Comparison of ENCODE assay signal across 31 cellular contexts in genomic region chrX:134023851-134024281, GRCh38. TPM values are rescaled to one million over a fixed set of nuclear protein-coding genes. Genes with fewer than 3 reads are reported as not detected.
A peak's percentile ranks its signal among the peaks of the same experiment; 100 is the strongest.
DNase-seq lines count a peak whose midpoint lies in the region; ATAC-seq, FAIRE-seq and TF ChIP-seq lines count a peak whose summit lies in the region.
"Had no signal": no experiment of that assay in that cellular context is flagged by ENCODE, and none has a peak within 500 bp of the region (broad histone marks: within the 10 kb centered on the region; RNA-seq: fewer than 3 reads in every experiment).

No MANE protein-coding gene starts in this region.

- H4K91ac ChIP-seq in H9 (ENCODE audit: insufficient read length, low read depth, low read length) (no peak overlapping the region), mesenchymal stem cell (ENCODE audit: low read length) (no peak overlapping the region)

- H2BK120ac ChIP-seq in H9 (ENCODE audit: low read depth, low read length, poor library complexity, severe bottlenecking) (no peak overlapping the region), mesenchymal stem cell (ENCODE audit: low read depth, low read length) (no peak overlapping the region)

- H3K36me3 ChIP-seq in Loucy (ENCODE audit: insufficient read depth, low read length) (no peaks in the 10 kb centered on the region), mesenchymal stem cell (ENCODE audit: control insufficient read depth in 1 of 2, insufficient read depth in 2 of 2, low read depth in 1 of 2, low read length in 2 of 2) (no peaks in the 10 kb centered on the region), kidney (ENCODE audit: control insufficient read depth in 1 of 2, insufficient read depth in 2 of 2, low read length in 2 of 2) (no peaks in the 10 kb centered on the region), gastrocnemius medialis (no peaks in the 10 kb centered on the region)
- H3K36me3 ChIP-seq: gastroesophageal sphincter, MG63, ovary, SJSA1, upper lobe of left lung had no signal

- H3T11ph ChIP-seq in H9 (ENCODE audit: low read length), result no peak overlapping the region

- H3K79me2 ChIP-seq in H9 (ENCODE audit: insufficient read depth, low read length), result no peaks in the 10 kb centered on the region
- no peaks in the 10 kb centered on the region for H3K79me2 ChIP-seq in Loucy (ENCODE audit: insufficient read depth, low read length)

- H3K27ac ChIP-seq in H9 (ENCODE audit: insufficient read length, low read depth, low read length) (no peak overlapping the region), mesenchymal stem cell (ENCODE audit: low read length, poor library complexity, severe bottlenecking) (no peak overlapping the region), kidney (ENCODE audit: low read depth in 2 of 2, low read length in 2 of 2) (no peak overlapping the region), gastrocnemius medialis (no peak overlapping the region)
- H3K27ac ChIP-seq: gastroesophageal sphincter, ovary, SJSA1, skin epidermis, upper lobe of left lung had no signal

- intact Hi-C loops in kidney (cut with DNase I) (no loop called here), gastrocnemius medialis (cut with DNase I; ENCODE audit: low total_unique reads) (no loop called here)

- TF ChIP-seq CTCF in H9 (conservative IDR thresholded peaks at IDR 0.05) (no peak), Loucy (conservative IDR thresholded peaks at IDR 0.05; ENCODE audit: low read length) (no peak), kidney (IDR thresholded peaks at IDR 0.05; ENCODE audit: borderline replicate concordance, extremely low read depth, insufficient read depth) (no peak), gastrocnemius medialis (IDR thresholded peaks at IDR 0.05 in 4 of 5, conservative IDR thresholded peaks at IDR 0.05 in 1 of 5) (no peak)

- H3K23me2 ChIP-seq in H9 (ENCODE audit: insufficient read length, low read depth, low read length, poor library complexity, severe bottlenecking), result no peaks in the 10 kb centered on the region

- no peaks in the 10 kb centered on the region for H3K27me3 ChIP-seq in H9 (ENCODE audit: insufficient read depth, low read length)
- no peaks in the 10 kb centered on the region for H3K27me3 ChIP-seq in Loucy (ENCODE audit: insufficient read depth, low read length, poor library complexity, severe bottlenecking)
- peaks cover 0 to 8% of the 10 kb centered on the region in 2 experiments for H3K27me3 ChIP-seq in mesenchymal stem cell (ENCODE audit: control insufficient read depth in 1 of 2, insufficient read depth in 1 of 2, low read length in 2 of 2)
- H3K27me3 ChIP-seq in gastrocnemius medialis, result no peaks in the 10 kb centered on the region
- H3K27me3 ChIP-seq: gastroesophageal sphincter, MG63, ovary, SJSA1, upper lobe of left lung had no signal

- H3K4ac ChIP-seq in H9 (ENCODE audit: low read depth, low read length), result no peak overlapping the region
- no peak overlapping the region for H3K4ac ChIP-seq in mesenchymal stem cell (ENCODE audit: low read depth in 1 of 2, low read length in 2 of 2)

- WGBS in H9 (ENCODE audit: extremely low coverage, insufficient read length, low lambda C conversion rate), result no CpG with 5 or more reads among the region's 4 CpGs
- 35% methylated on average over 4 of the region's 4 CpGs for WGBS in mesenchymal stem cell

- H3K14ac ChIP-seq in H9 (ENCODE audit: insufficient read depth, low read length) (no peak overlapping the region), mesenchymal stem cell (ENCODE audit: low read length in 2 of 2) (no peak overlapping the region)

- H3K9me3 Mint-ChIP-seq in H9, result no peaks in the 10 kb centered on the region; a peak in 1 of 5 replicates
- H3K9me3 Mint-ChIP-seq: activated CD4-positive, alpha-beta memory T cell treated with anti-CD3 and anti-CD28 coated beads, Interleukin-2, amount 10 ng/mL, durations not matched to agents 7 days and 5 days; central memory CD8-positive, alpha-beta T cell; natural killer cell treated with Interleukin-12 subunit alpha and Interleukin-12 subunit beta and Interleukin-15 and Interleukin-18, amount 100 ng/mL, for 72 hours had no signal

- H2AK5ac ChIP-seq in H9 (ENCODE audit: insufficient read length, low read length), result no peak overlapping the region
- H2AK5ac ChIP-seq in mesenchymal stem cell (ENCODE audit: low read length, severe bottlenecking), result no peak overlapping the region

- ATAC-seq in gastrocnemius medialis, result no peak
- ATAC-seq: gastroesophageal sphincter; natural killer cell treated with Interleukin-12 subunit alpha and Interleukin-12 subunit beta and Interleukin-15 and Interleukin-18, amount 100 ng/mL, for 72 hours; Panc1 had no signal

- no peaks in the 10 kb centered on the region for H3K9me2 ChIP-seq in Loucy (replicated peaks; ENCODE audit: low read depth, low read length)

- no peak overlapping the region for H4K8ac ChIP-seq in H9 (replicated peaks; ENCODE audit: insufficient read length, low read depth, low read length)
- H4K8ac ChIP-seq in mesenchymal stem cell (ENCODE audit: low read length), result no peak overlapping the region

- H3K27me3 Mint-ChIP-seq in H9 (ENCODE audit: low read depth), result peaks cover 2% of the 10 kb centered on the region; the same call in 1 of the 2 replicates
- H3K27me3 Mint-ChIP-seq: activated CD4-positive, alpha-beta memory T cell treated with anti-CD3 and anti-CD28 coated beads, Interleukin-2, amount 10 ng/mL, durations not matched to agents 7 days and 5 days; activated naive CD8-positive, alpha-beta T cell; central memory CD8-positive, alpha-beta T cell had no signal

- in situ Hi-C loops in gastrocnemius medialis (cut with MboI; ENCODE audit: low sequenced_read_pairs in 4 of 4), result no loop called here

- H2BK12ac ChIP-seq in H9 (ENCODE audit: insufficient read length, low read depth, low read length) (no peak overlapping the region), mesenchymal stem cell (ENCODE audit: low read length in 2 of 2) (no peak overlapping the region)

- DNase-seq in H9 (no peak), SKM-1 (lab: John Stamatoyannopoulos, UW; ENCODE audit: unreplicated experiment) (peak; percentile 4), mesenchymal stem cell (peak; percentile 44), medulla oblongata (ENCODE audit: extremely low spot score) (no peak), kidney (no peak), gastrocnemius medialis (no peak)
- DNase-seq: activated CD4-positive, alpha-beta memory T cell treated with anti-CD3 and anti-CD28 coated beads, Interleukin-2, amount 10 ng/mL, durations not matched to agents 7 days and 5 days; activated effector memory CD4-positive, alpha-beta T cell treated with Interleukin-2 at 50 U/mL for 16 hours; C1 segment of cervical spinal cord; Caco-2; dermis blood vessel endothelial cell; GDM1; MG63; NCI-H146; NCI-H446 treated with DMSO at 0.1 percent for 48 hours; ovary; stimulated activated CD4-positive, alpha-beta T cell treated with anti-CD3 and anti-CD28 coated beads, Interleukin-2, amount 100 ng/mL, for 24 hours; T-helper 1 cell; upper lobe of left lung had no signal

- H2BK15ac ChIP-seq in H9 (ENCODE audit: low read depth, low read length), result no peak overlapping the region
- no peak overlapping the region for H2BK15ac ChIP-seq in mesenchymal stem cell (ENCODE audit: low read depth, poor library complexity, severe bottlenecking)

- no peak overlapping the region for H3K56ac ChIP-seq in H9 (ENCODE audit: insufficient read length, low read depth, low read length)

- H3K23ac ChIP-seq in H9 (ENCODE audit: insufficient read length, low read depth, low read length), result no peak overlapping the region
- no peak overlapping the region for H3K23ac ChIP-seq in mesenchymal stem cell (ENCODE audit: low read length in 2 of 2)

- no peaks in the 10 kb centered on the region for H3F3A ChIP-seq in Loucy (ENCODE audit: low read depth)

- H3K4me3 ChIP-seq in Loucy (ENCODE audit: low read length, poor library complexity, severe bottlenecking) (no peak overlapping the region), mesenchymal stem cell (ENCODE audit: insufficient read depth in 1 of 2, low read depth in 1 of 2, low read length in 2 of 2) (no peak overlapping the region), kidney (ENCODE audit: low read length in 2 of 2) (no peak overlapping the region), gastrocnemius medialis (no peak overlapping the region)
- H3K4me3 ChIP-seq: gastroesophageal sphincter, MG63, ovary, SJSA1, skin epidermis, upper lobe of left lung had no signal

- no peak overlapping the region for H3K4me3 Mint-ChIP-seq in H9
- H3K4me3 Mint-ChIP-seq: activated CD4-positive, alpha-beta memory T cell treated with anti-CD3 and anti-CD28 coated beads, Interleukin-2, amount 10 ng/mL, durations not matched to agents 7 days and 5 days; activated naive CD8-positive, alpha-beta T cell; central memory CD8-positive, alpha-beta T cell; natural killer cell treated with Interleukin-12 subunit alpha and Interleukin-12 subunit beta and Interleukin-15 and Interleukin-18, amount 100 ng/mL, for 72 hours had no signal

- no peaks in the 10 kb centered on the region for H4K20me1 ChIP-seq in H9 (ENCODE audit: control insufficient read depth, insufficient read depth, insufficient read length)
- no peaks in the 10 kb centered on the region for H4K20me1 ChIP-seq in Loucy (ENCODE audit: insufficient read depth, low read length, poor library complexity, severe bottlenecking)

- H3K9ac ChIP-seq in H9 (ENCODE audit: extremely low read depth, insufficient read length, low read length), result no peak overlapping the region
- H3K9ac ChIP-seq in Loucy (ENCODE audit: low read depth, low read length, poor library complexity, severe bottlenecking), result no peak overlapping the region
- H3K9ac ChIP-seq in mesenchymal stem cell (ENCODE audit: low read length), result no peak overlapping the region
- H3K9ac ChIP-seq in kidney (ENCODE audit: low read length in 2 of 2), result no peak overlapping the region

- H4K5ac ChIP-seq in H9 (ENCODE audit: insufficient read length, low read depth, low read length), result no peak overlapping the region

- H3K27ac Mint-ChIP-seq in H9, result no peak overlapping the region
- H3K27ac Mint-ChIP-seq: activated CD4-positive, alpha-beta memory T cell treated with anti-CD3 and anti-CD28 coated beads, Interleukin-2, amount 10 ng/mL, durations not matched to agents 7 days and 5 days; activated naive CD8-positive, alpha-beta T cell; natural killer cell treated with Interleukin-12 subunit alpha and Interleukin-12 subunit beta and Interleukin-15 and Interleukin-18, amount 100 ng/mL, for 72 hours had no signal

- no peak overlapping the region for H2BK20ac ChIP-seq in H9 (ENCODE audit: low read depth, low read length, poor library complexity, severe bottlenecking)

- no peak overlapping the region for H3K4me2 ChIP-seq in H9 (ENCODE audit: insufficient read depth, insufficient read length, low read length)
- H3K4me2 ChIP-seq in Loucy (ENCODE audit: low read depth, low read length, poor library complexity, severe bottlenecking), result no peak overlapping the region
- H3K4me2 ChIP-seq in mesenchymal stem cell (ENCODE audit: low read length, poor library complexity, severe bottlenecking), result no peak overlapping the region

- peaks cover 11 to 29% of the 10 kb centered on the region in 2 experiments for H3K4me1 Mint-ChIP-seq in H9
- H3K4me1 Mint-ChIP-seq: activated CD4-positive, alpha-beta memory T cell treated with anti-CD3 and anti-CD28 coated beads, Interleukin-2, amount 10 ng/mL, durations not matched to agents 7 days and 5 days; central memory CD8-positive, alpha-beta T cell had no signal

- H3K4me1 ChIP-seq in H9 (ENCODE audit: insufficient read depth, low read length), result no peaks in the 10 kb centered on the region
- no peaks in the 10 kb centered on the region for H3K4me1 ChIP-seq in Loucy (ENCODE audit: insufficient read depth, low read length, poor library complexity, severe bottlenecking)
- H3K4me1 ChIP-seq in mesenchymal stem cell (ENCODE audit: control insufficient read depth, insufficient read depth, low read depth, low read length), result no peaks in the 10 kb centered on the region
- H3K4me1 ChIP-seq in kidney (ENCODE audit: control insufficient read depth in 1 of 2, insufficient read depth in 1 of 2, low read depth in 1 of 2, low read length in 2 of 2), result no peaks in the 10 kb centered on the region
- no peaks in the 10 kb centered on the region for H3K4me1 ChIP-seq in gastrocnemius medialis
- H3K4me1 ChIP-seq: gastroesophageal sphincter, SJSA1 had no signal

- H2BK5ac ChIP-seq in H9 (ENCODE audit: insufficient read length, low read length) (no peak overlapping the region), mesenchymal stem cell (ENCODE audit: low read depth, low read length, poor library complexity, severe bottlenecking) (no peak overlapping the region)

- FAIRE-seq in kidney (lab: Jason Lieb, UNC), result no peak
- FAIRE-seq: endometrium, H54, islet of Langerhans had no signal

- no peaks in the 10 kb centered on the region for H3K36me3 Mint-ChIP-seq in H9 (ENCODE audit: insufficient read depth in 1 of 3, low read depth in 3 of 3)
- H3K36me3 Mint-ChIP-seq: activated naive CD8-positive, alpha-beta T cell; natural killer cell treated with Interleukin-12 subunit alpha and Interleukin-12 subunit beta and Interleukin-15 and Interleukin-18, amount 100 ng/mL, for 72 hours had no signal

- peak overlapping the region; percentile 56 for H2AFZ ChIP-seq in H9 (ENCODE audit: low read length)
- 0 out of 2 replicates have a peak overlapping the region, but pooled peaks have one; percentile 73 for H2AFZ ChIP-seq in Loucy (ENCODE audit: low read length)
- H2AFZ ChIP-seq in mesenchymal stem cell (ENCODE audit: low read depth, low read length), result no peak overlapping the region

- H3K18ac ChIP-seq in H9 (ENCODE audit: insufficient read length, low read depth, low read length) (no peak overlapping the region), mesenchymal stem cell (ENCODE audit: low read depth in 1 of 2, low read length in 2 of 2) (no peak overlapping the region)

- H3K79me1 ChIP-seq in H9 (ENCODE audit: insufficient read depth, low read depth, low read length, poor library complexity, severe bottlenecking) (no peaks in the 10 kb centered on the region), mesenchymal stem cell (replicated peaks; ENCODE audit: low read length, poor library complexity, severe bottlenecking) (no peaks in the 10 kb centered on the region)

- no peaks in the 10 kb centered on the region for H3K9me3 ChIP-seq in H9 (ENCODE audit: control insufficient read depth, low read depth, low read length)
- H3K9me3 ChIP-seq in Loucy (ENCODE audit: insufficient read depth, low read depth, low read length), result no peaks in the 10 kb centered on the region
- H3K9me3 ChIP-seq in mesenchymal stem cell (ENCODE audit: control insufficient read depth, low read length), result no peaks in the 10 kb centered on the region
- H3K9me3 ChIP-seq in kidney (ENCODE audit: control insufficient read depth in 1 of 2, low read length in 2 of 2), result no peaks in the 10 kb centered on the region
- H3K9me3 ChIP-seq in gastrocnemius medialis, result no peaks in the 10 kb centered on the region
- H3K9me3 ChIP-seq: Caco-2, gastroesophageal sphincter, MG63, ovary, SJSA1, upper lobe of left lung had no signal

- no peak for TF ChIP-seq POLR2A in gastrocnemius medialis (IDR thresholded peaks at IDR 0.05)

RNA-seq across cellular contexts. Expression of gene GPC3, which starts 38.5 kb away (rescaled TPM):
- total RNA-seq in H9 (2021), result 106 and 108 TPM in 2 replicates
- 7.5 TPM for polyA plus RNA-seq in mesenchymal stem cell (2013, experiment 1 of 2)
- 7.3 TPM for polyA plus RNA-seq in mesenchymal stem cell (2013, experiment 2 of 2)
- 43.0 TPM for total RNA-seq in kidney
- 52.5 TPM for polyA plus RNA-seq in kidney (ENCODE audit: insufficient read depth, low read depth, low replicate concordance)
- total RNA-seq in gastrocnemius medialis, result 1 to 10 TPM; 1.4 to 5.8 (median 2.7) TPM
- total RNA-seq: dermis blood vessel endothelial cell; natural killer cell treated with Interleukin-12 subunit alpha and Interleukin-12 subunit beta and Interleukin-15 and Interleukin-18, amount 100 ng/mL, for 72 hours had no signal
- polyA plus RNA-seq: AG04450 had no signal

Comparison
In these comparisons a context has a peak if more than half of its experiments do, and no peak if none do; other contexts are left out.
1. DNase-seq: peak in SKM-1 (single experiment) and mesenchymal stem cell (single experiment); none in H9 (single experiment), medulla oblongata (single experiment), kidney (single experiment) and gastrocnemius medialis (0 of 2).